ENCODE assay signal across 21 cellular contexts in genomic region chr5:42403236-42403635, GRCh38. TPM values are rescaled to one million over a fixed set of nuclear protein-coding genes. Genes with fewer than 3 reads are reported as not detected.
DNase-seq lines count a peak whose midpoint lies in the region; ATAC-seq and TF ChIP-seq lines count a peak whose summit lies in the region.
"Had no signal": no experiment of that assay in that cellular context is flagged by ENCODE, and none has a peak within 500 bp of the region (broad histone marks: within the 10 kb centered on the region; RNA-seq: fewer than 3 reads in every experiment).

No MANE protein-coding gene starts in this region.

- H3K9me3 Mint-ChIP-seq in WTC11: no peaks in the 10 kb centered on the region
- H3K9me3 Mint-ChIP-seq: CD4-positive, alpha-beta T cell; CD8-positive, alpha-beta memory T cell had no signal

- DNase-seq in H7: peak; percentile 13
- no peak for DNase-seq in WTC11 (ENCODE audit: low spot score)
- DNase-seq in iPS-NIHi11 (ENCODE audit: low spot score): peak; percentile 10
- DNase-seq in occipital lobe (lab: John Stamatoyannopoulos, UW): no peak
- DNase-seq in stimulated activated naive CD8-positive, alpha-beta T cell treated with anti-CD3 and anti-CD28 coated beads, Interleukin-15, Interleukin-2, amounts not matched to agents 100 U/mL and 50 U/mL, for 24 hours: no peak
- DNase-seq: 8988T; ACHN; AML-193; BE2C; CD4-positive, alpha-beta T cell; CD8-positive, alpha-beta memory T cell; DMS 273 treated with DMSO at 0.1 percent for 48 hours; DMS79; EL; GDM1; HCEC 1CT had no signal

- H3K36me3 ChIP-seq in H7 (replicated peaks; ENCODE audit: control insufficient read depth, insufficient read depth, low read length): no peaks in the 10 kb centered on the region
- H3K36me3 ChIP-seq: BE2C; BLaER1 treated with 17β-estradiol and CSF1 and Interleukin-3, amounts not matched to agents 10 nM and 100 nM had no signal

- no peak overlapping the region for H3K4me3 Mint-ChIP-seq in WTC11
- H3K4me3 Mint-ChIP-seq: CD14-positive monocyte; CD4-positive, alpha-beta T cell; CD8-positive, alpha-beta memory T cell had no signal

- no peaks in the 10 kb centered on the region for H3K36me3 Mint-ChIP-seq in WTC11
- H3K36me3 Mint-ChIP-seq: CD14-positive monocyte; CD8-positive, alpha-beta memory T cell had no signal

- no peak overlapping the region for H3K4me3 ChIP-seq in H7 (ENCODE audit: insufficient read depth, low read depth, low read length)
- H3K4me3 ChIP-seq: A549; BLaER1 treated with 17β-estradiol and CSF1 and Interleukin-3, amounts not matched to agents 10 nM and 100 nM; GM12878 had no signal

- no peaks in the 10 kb centered on the region for H3K27me3 Mint-ChIP-seq in WTC11 (ENCODE audit: low read depth)
- H3K27me3 Mint-ChIP-seq: CD4-positive, alpha-beta T cell; CD8-positive, alpha-beta memory T cell had no signal

- no peaks in the 10 kb centered on the region for H3K27me3 ChIP-seq in H7 (ENCODE audit: control insufficient read depth, insufficient read depth, low read length)
- H3K27me3 ChIP-seq: BE2C; BLaER1 treated with 17β-estradiol and CSF1 and Interleukin-3, amounts not matched to agents 10 nM and 100 nM had no signal

- ATAC-seq in WTC11 (peak; percentile 63; the same call in 1 of the 2 replicates), GM18909 (IDR thresholded peaks at IDR 0.05; ENCODE audit: poor library complexity, unreplicated experiment) (no peak)
- no peak for ATAC-seq in stimulated activated naive CD8-positive, alpha-beta T cell treated with anti-CD3 and anti-CD28 coated beads, Interleukin-15, Interleukin-2, amounts not matched to agents 100 U/mL and 50 U/mL, for 24 hours
- ATAC-seq: A549, GM12878 had no signal

- CTCF ChIA-PET in WTC11 (lab: Charles Lee): interaction anchor here (1.0 to 1.1 kb wide), 3 partner anchors 19 to 180 kb away, joined by 4 read pairs; partner anchors contain the start of gene GHR

- no peak for TF ChIP-seq CTCF in WTC11 (IDR thresholded peaks at IDR 0.05)

- POLR2A ChIA-PET in WTC11 (lab: Charles Lee): no interaction called here

- H3K27ac Mint-ChIP-seq in WTC11: no peak overlapping the region
- H3K27ac Mint-ChIP-seq: CD4-positive, alpha-beta T cell; CD8-positive, alpha-beta memory T cell had no signal

- H3K4me1 Mint-ChIP-seq in WTC11: peaks cover 8% of the 10 kb centered on the region; the same call in 1 of the 2 replicates
- H3K4me1 Mint-ChIP-seq: CD14-positive monocyte; CD8-positive, alpha-beta memory T cell had no signal

TF ChIP-seq in WTC11, 78 proteins besides CTCF, POLR2A, EP300 and RAD21 (continues in another document):
- TF ChIP-seq RORB (CRISPR knock-in tag; IDR thresholded peaks at IDR 0.05) (no peak), TEAD4 (CRISPR knock-in tag; IDR thresholded peaks at IDR 0.05) (no peak), PRDM15 (CRISPR knock-in tag; IDR thresholded peaks at IDR 0.05) (no peak), ZNF138 (CRISPR knock-in tag; conservative IDR thresholded peaks at IDR 0.05) (no peak), ZMAT4 (CRISPR knock-in tag; IDR thresholded peaks at IDR 0.05) (no peak), ZNF416 (CRISPR knock-in tag; IDR thresholded peaks at IDR 0.05) (no peak), ESRRA (CRISPR knock-in tag; IDR thresholded peaks at IDR 0.05; ENCODE audit: borderline replicate concordance) (no peak), HMGA2 (CRISPR knock-in tag; IDR thresholded peaks at IDR 0.05) (no peak), ARID4B (CRISPR knock-in tag; IDR thresholded peaks at IDR 0.05; ENCODE audit: borderline replicate concordance) (no peak), NR3C1 (CRISPR knock-in tag; conservative IDR thresholded peaks at IDR 0.05; ENCODE audit: low read depth) (no peak), GRHL2 (CRISPR knock-in tag; IDR thresholded peaks at IDR 0.05; ENCODE audit: insufficient replicate concordance, severe bottlenecking) (no peak), FOXK1 (CRISPR knock-in tag; IDR thresholded peaks at IDR 0.05) (no peak), ZNF219 (CRISPR knock-in tag; IDR thresholded peaks at IDR 0.05; ENCODE audit: borderline replicate concordance) (no peak), NFATC4 (CRISPR knock-in tag; IDR thresholded peaks at IDR 0.05) (no peak), HMGXB4 (CRISPR knock-in tag; IDR thresholded peaks at IDR 0.05) (no peak), ZBTB21 (CRISPR knock-in tag; IDR thresholded peaks at IDR 0.05; ENCODE audit: borderline replicate concordance) (no peak)

RNA-seq across cellular contexts. Expression of gene GHR, which starts 20.0 kb away (rescaled TPM):
- total RNA-seq in H7 (2014; rRNA removed; shearing (Covaris generic)): 0.28 and 0.96 TPM in 2 replicates
- total RNA-seq in WTC11 (2021): 0.48 to 0.57 TPM (median 0.53 TPM) in 3 replicates
- total RNA-seq in occipital lobe: 1.2 TPM
- total RNA-seq: CD4-positive, alpha-beta T cell; CD8-positive, alpha-beta memory T cell had no signal

Comparison
In these comparisons a context has a peak if more than half of its experiments do, and no peak if none do; other contexts are left out.
1. DNase-seq: peak in H7 (single experiment) and iPS-NIHi11 (single experiment); none in WTC11 (single experiment), occipital lobe (single experiment) and stimulated activated naive CD8-positive, alpha-beta T cell treated with anti-CD3 and anti-CD28 coated beads, Interleukin-15, Interleukin-2, amounts not matched to agents 100 U/mL and 50 U/mL, for 24 hours (single experiment).